ENCODE assay signal across 8 cellular contexts in the genomic region with DNA sequence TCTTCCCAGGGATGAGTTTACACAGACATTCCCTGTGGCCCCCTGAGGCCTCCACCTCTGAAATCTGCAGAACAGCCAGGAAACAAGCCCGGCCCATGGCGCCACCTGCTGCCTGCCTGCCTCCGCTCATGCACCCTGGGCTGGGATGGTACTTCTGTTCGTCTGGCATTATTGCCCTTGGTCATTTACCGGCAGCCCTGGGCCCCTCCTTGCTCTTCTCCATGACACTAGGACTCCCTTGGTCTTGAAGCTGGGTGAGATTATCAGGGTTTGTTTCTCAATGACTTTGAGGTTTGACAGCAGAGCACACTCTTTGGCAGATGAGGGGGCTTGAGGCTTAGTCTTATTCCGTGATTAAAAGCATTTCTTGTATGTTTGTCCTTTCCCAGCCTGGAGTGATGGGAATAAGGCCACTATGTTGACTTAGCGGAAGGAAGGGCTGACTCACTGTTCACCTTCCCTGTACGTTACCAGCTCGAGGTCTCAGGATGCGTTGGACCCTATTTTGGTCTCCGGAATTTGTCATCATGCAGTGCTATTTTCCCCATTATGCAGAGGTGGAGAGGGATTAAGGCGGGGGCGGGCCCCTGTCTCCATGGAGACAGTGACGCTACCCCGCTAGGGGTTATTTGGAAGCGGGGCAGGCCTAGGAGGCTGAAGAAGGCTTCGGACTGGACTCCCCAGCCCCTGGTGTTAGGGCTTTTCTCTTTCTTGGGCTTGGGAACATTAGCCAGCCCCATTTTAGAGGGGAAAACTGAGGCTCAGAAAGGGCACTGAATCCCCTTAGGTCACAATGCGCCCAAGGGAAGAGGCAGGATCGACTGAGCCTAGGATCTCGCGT. TPM values are rescaled to one million over a fixed set of nuclear protein-coding genes. Genes with fewer than 3 reads are reported as not detected.
DNase-seq lines count a peak whose midpoint lies in the region; ATAC-seq and TF ChIP-seq lines count a peak whose summit lies in the region.

No MANE protein-coding gene starts in this region.

- H3K9me3 ChIP-seq in HUES64 (ENCODE audit: insufficient read depth, low read depth, low read length) (no peaks in the 10 kb centered on the region), Panc1 (ENCODE audit: control insufficient read depth, insufficient read depth, low read depth, low read length) (no peaks in the 10 kb centered on the region)

- peak; percentile 66 for DNase-seq in COLO829 (ENCODE audit: low spot score)
- DNase-seq in Panc1 (ENCODE audit: low read depth, low spot score) = peak; percentile 24
- DNase-seq in activated T-helper 2 cell treated with anti-CD3 and anti-CD28 coated beads, Interferon-gamma antibody, Interleukin-2, Interleukin-4, amounts not matched to agents 10 μg/mL and 5 μg/mL and 100 μg/mL, durations not matched to agents 14 hours and 24 hours and 36 hours (ENCODE audit: low spot score) = peak; percentile 46
- peak; percentile 82 for DNase-seq in fibroblast of pulmonary artery (ENCODE audit: low read depth)
- peak; percentile 62 for DNase-seq in natural killer cell
- peak; percentile 60 for DNase-seq in stimulated activated naive CD4-positive, alpha-beta T cell treated with Interleukin-2 at 50 U/mL for 16 hours (lab: John Stamatoyannopoulos, UW)

- H3K27me3 ChIP-seq in HUES64 (ENCODE audit: insufficient read depth, low read length) (no peaks in the 10 kb centered on the region), Panc1 (ENCODE audit: control insufficient read depth, insufficient read depth, low read length) (no peaks in the 10 kb centered on the region)

- 2% methylated on average over 21 of the region's 21 CpGs for WGBS in HUES64

- H3K27ac ChIP-seq in HUES64 (ENCODE audit: low read depth, low read length) = no peak overlapping the region
- H3K27ac ChIP-seq in Panc1 (ENCODE audit: low read length) = peak overlapping the region; percentile 87

- CTCF ChIA-PET in Panc1 (lab: Charles Lee) = interaction anchor here (0.6 to 1.7 kb wide), 2 partner anchors 47 to 889 kb away, joined by 3 to 4 read pairs; no protein-coding TSS in a partner anchor

- peak overlapping the region; percentile 90 for H3K4me3 Mint-ChIP-seq in activated T-helper 2 cell treated with anti-CD3 and anti-CD28 coated beads, Interferon-gamma antibody, Interleukin-2, Interleukin-4, amounts not matched to agents 10 μg/mL and 5 μg/mL and 100 μg/mL, durations not matched to agents 14 hours and 24 hours and 36 hours (ENCODE audit: low read depth)
- peak overlapping the region; percentile 97 for H3K4me3 Mint-ChIP-seq in natural killer cell

- H3K27me3 Mint-ChIP-seq in activated T-helper 2 cell treated with anti-CD3 and anti-CD28 coated beads, Interferon-gamma antibody, Interleukin-2, Interleukin-4, amounts not matched to agents 10 μg/mL and 5 μg/mL and 100 μg/mL, durations not matched to agents 14 hours and 24 hours and 36 hours (ENCODE audit: low read depth) = no peaks in the 10 kb centered on the region
- no peaks in the 10 kb centered on the region for H3K27me3 Mint-ChIP-seq in natural killer cell (ENCODE audit: low read depth in 2 of 2)

- in situ Hi-C loops in Panc1 (cut with HindIII; ENCODE audit: low pct_unique_long_range_greater_than_20kb, low sequenced_read_pairs) = no loop called here

- peak overlapping the region; percentile 28; the same call in 1 of the 2 replicates for H3K9ac ChIP-seq in HUES64 (ENCODE audit: low read depth, low read length)

- H3K27ac Mint-ChIP-seq in activated T-helper 2 cell treated with anti-CD3 and anti-CD28 coated beads, Interferon-gamma antibody, Interleukin-2, Interleukin-4, amounts not matched to agents 10 μg/mL and 5 μg/mL and 100 μg/mL, durations not matched to agents 14 hours and 24 hours and 36 hours = peak overlapping the region; percentile 96
- H3K27ac Mint-ChIP-seq in natural killer cell = peak overlapping the region; percentile 92 to 97

- no peaks in the 10 kb centered on the region for H3K9me3 Mint-ChIP-seq in activated T-helper 2 cell treated with anti-CD3 and anti-CD28 coated beads, Interferon-gamma antibody, Interleukin-2, Interleukin-4, amounts not matched to agents 10 μg/mL and 5 μg/mL and 100 μg/mL, durations not matched to agents 14 hours and 24 hours and 36 hours
- H3K9me3 Mint-ChIP-seq in natural killer cell = no peaks in the 10 kb centered on the region

- H3K36me3 ChIP-seq in HUES64 (ENCODE audit: insufficient read depth, low read length) (peaks cover 25% of the 10 kb centered on the region), Panc1 (ENCODE audit: control insufficient read depth, insufficient read depth, low read length) (no peaks in the 10 kb centered on the region; the same call in 1 of the 2 replicates)

- H3K36me3 Mint-ChIP-seq in activated T-helper 2 cell treated with anti-CD3 and anti-CD28 coated beads, Interferon-gamma antibody, Interleukin-2, Interleukin-4, amounts not matched to agents 10 μg/mL and 5 μg/mL and 100 μg/mL, durations not matched to agents 14 hours and 24 hours and 36 hours (ENCODE audit: low read depth) = peaks cover 15% of the 10 kb centered on the region
- no peaks in the 10 kb centered on the region for H3K36me3 Mint-ChIP-seq in natural killer cell

- H3K4me1 Mint-ChIP-seq in activated T-helper 2 cell treated with anti-CD3 and anti-CD28 coated beads, Interferon-gamma antibody, Interleukin-2, Interleukin-4, amounts not matched to agents 10 μg/mL and 5 μg/mL and 100 μg/mL, durations not matched to agents 14 hours and 24 hours and 36 hours (ENCODE audit: low read depth) = peaks cover 16% of the 10 kb centered on the region
- H3K4me1 Mint-ChIP-seq in natural killer cell = peaks cover 40 to 44% of the 10 kb centered on the region in 2 donors

- no TSS peak for BruUV-seq in Panc1 (replicated peaks; lab: Mats Ljungman, UMichigan)

- H3K4me1 ChIP-seq in HUES64 (ENCODE audit: insufficient read depth, low read length) = peaks cover 13% of the 10 kb centered on the region; the same call in 1 of the 2 replicates
- peaks cover 2% of the 10 kb centered on the region; the same call in 1 of the 2 replicates for H3K4me1 ChIP-seq in Panc1 (ENCODE audit: control insufficient read depth, insufficient read depth, low read length)

- peak; percentile 84 for TF ChIP-seq CTCF in Panc1 (IDR thresholded peaks at IDR 0.05)
- TF ChIP-seq CTCF in fibroblast of pulmonary artery (IDR thresholded peaks at IDR 0.05; ENCODE audit: low read length, missing control alignments) = peak; percentile 74
- peak; percentile 67 for TF ChIP-seq CTCF in natural killer cell (IDR thresholded peaks at IDR 0.05)

- H3K4me3 ChIP-seq in HUES64 (ENCODE audit: low read length) (peak overlapping the region; percentile 73), Panc1 (ENCODE audit: low read depth in 2 of 2, low read length in 2 of 2) (peak overlapping the region; percentile 74 to 95), fibroblast of pulmonary artery (replicated peaks; ENCODE audit: low read depth, low read length) (peak overlapping the region; percentile 81)

- intact Hi-C loops in Panc1 (cut with micrococcal nuclease; ENCODE audit: unreplicated experiment) (loop anchor here (5.0 kb wide), 1 partner anchor 46 kb away; no protein-coding TSS in a partner anchor), natural killer cell (cut with micrococcal nuclease) (loop anchor here (1.0 kb wide), 1 partner anchor 46 kb away; no protein-coding TSS in a partner anchor)
- intact Hi-C loops in activated T-helper 2 cell treated with anti-CD3 and anti-CD28 coated beads, Interferon-gamma antibody, Interleukin-2, Interleukin-4, amounts not matched to agents 10 μg/mL and 5 μg/mL and 100 μg/mL, durations not matched to agents 14 hours and 24 hours and 36 hours (cut with micrococcal nuclease) = loop anchor here (1.0 to 2.0 kb wide), 4 partner anchors 46 to 838 kb away; partner anchors contain the start of genes CLSTN3 and LPCAT3

- POLR2A ChIA-PET in Panc1 (lab: Charles Lee) = no interaction called here

- ATAC-seq in GM21390 (IDR thresholded peaks at IDR 0.05; ENCODE audit: unreplicated experiment) = peak; percentile 26
- ATAC-seq in Panc1 = peak; percentile 79
- ATAC-seq in natural killer cell = peak; percentile 37 to 45 (median 42)

RNA-seq across cellular contexts. Expression of gene PEX5, which starts 0.7 kb away (rescaled TPM):
- 21.6 TPM for polyA plus RNA-seq in HUES64 (2013, experiment 1 of 2)
- polyA plus RNA-seq in HUES64 (2013, experiment 2 of 2) = 23.5 TPM
- total RNA-seq in Panc1 (2021; ENCODE audit: unreplicated experiment) (26.9 TPM), natural killer cell (10 to 100 TPM; 20.3 to 23.3 (median 22.0) TPM)
- 24.8 TPM for polyA plus RNA-seq in Panc1 (2012; ENCODE audit: insufficient read length)
- 26.4 and 28.3 TPM in 2 replicates for total RNA-seq in activated T-helper 2 cell treated with anti-CD3 and anti-CD28 coated beads, Interferon-gamma antibody, Interleukin-2, Interleukin-4, amounts not matched to agents 10 μg/mL and 5 μg/mL and 100 μg/mL, durations not matched to agents 14 hours and 24 hours and 36 hours

RNA-seq across cellular contexts. Expression of gene CLSTN3, which starts 58.6 kb away (rescaled TPM):
- 16.1 TPM for polyA plus RNA-seq in HUES64 (2013, experiment 1 of 2)
- 15.6 TPM for polyA plus RNA-seq in HUES64 (2013, experiment 2 of 2)
- total RNA-seq in Panc1 (2021; ENCODE audit: unreplicated experiment) (5.9 TPM), natural killer cell (10 to 100 TPM; 59.7 to 95.5 (median 61.0) TPM)
- polyA plus RNA-seq in Panc1 (2012; ENCODE audit: insufficient read length) = 13.7 TPM
- total RNA-seq in activated T-helper 2 cell treated with anti-CD3 and anti-CD28 coated beads, Interferon-gamma antibody, Interleukin-2, Interleukin-4, amounts not matched to agents 10 μg/mL and 5 μg/mL and 100 μg/mL, durations not matched to agents 14 hours and 24 hours and 36 hours = 57.8 and 60.7 TPM in 2 replicates

Comparison
In these comparisons a context has a peak if more than half of its experiments do, and no peak if none do; other contexts are left out.
1. DNase-seq: peak in every context shown above with its lines; median percentile 82 in fibroblast of pulmonary artery; 66 in COLO829; 62 in natural killer cell; 60 in stimulated activated naive CD4-positive, alpha-beta T cell treated with Interleukin-2 at 50 U/mL for 16 hours; 46 in activated T-helper 2 cell treated with anti-CD3 and anti-CD28 coated beads, Interferon-gamma antibody, Interleukin-2, Interleukin-4, amounts not matched to agents 10 μg/mL and 5 μg/mL and 100 μg/mL, durations not matched to agents 14 hours and 24 hours and 36 hours; 24 in Panc1.
2. ATAC-seq: peak in every context shown above with its lines; median percentile 79 in Panc1; 42 in natural killer cell; 26 in GM21390.